ENCODE assay signal across 6 cellular contexts in genomic region chr1:240973875-240974274, GRCh38.
"Had no signal": no experiment of that assay in that cellular context is flagged by ENCODE, and none has a peak within 500 bp of the region (broad histone marks: within the 10 kb centered on the region; RNA-seq: fewer than 3 reads in every experiment).

No MANE protein-coding gene starts in this region.

- DNase-seq: IMR-90, KBM-7, KG1 had no signal

- H3K27ac ChIP-seq: HL-60 had no signal

- H3K4me3 ChIP-seq: K562 had no signal

- ATAC-seq: HepG2, K562 had no signal
